ENCODE assay signal across 8 cellular contexts in genomic region chr11:119169272-119169719, GRCh38. TPM values are rescaled to one million over a fixed set of nuclear protein-coding genes. Genes with fewer than 3 reads are reported as not detected.
DNase-seq lines count a peak whose midpoint lies in the region; ATAC-seq, FAIRE-seq and TF ChIP-seq lines count a peak whose summit lies in the region.

No MANE protein-coding gene starts in this region.

- H3K4me2 ChIP-seq in PC-3 (ENCODE audit: low read length) (peak overlapping the region; percentile 87), mammary epithelial cell (ENCODE audit: insufficient read depth, low read depth, low read length) (peak overlapping the region; percentile 97)

- TF ChIP-seq CTCF in PC-3 (conservative IDR thresholded peaks at IDR 0.05; ENCODE audit: low read depth, low read length) (no peak), mammary epithelial cell (conservative IDR thresholded peaks at IDR 0.05 in 1 of 2, IDR thresholded peaks at IDR 0.05 in 1 of 2; ENCODE audit: extremely low read depth in 1 of 2, insufficient read depth in 1 of 2, low read depth in 1 of 2, low read length in 2 of 2) (no peak), kidney (IDR thresholded peaks at IDR 0.05; ENCODE audit: borderline replicate concordance, extremely low read depth, insufficient read depth) (no peak)

- FAIRE-seq in kidney (lab: Jason Lieb, UNC) = no peak

- H3K27ac ChIP-seq in PC-3 (ENCODE audit: low read length) = peak overlapping the region; percentile 36
- peak overlapping the region; percentile 84 for H3K27ac ChIP-seq in mammary epithelial cell (ENCODE audit: insufficient read depth, low read depth, low read length)
- H3K27ac ChIP-seq in kidney (ENCODE audit: low read depth in 2 of 2, low read length in 2 of 2) = peak overlapping the region; percentile 84 to 86

- H4K20me1 ChIP-seq in PC-3 (ENCODE audit: low read length) (no peaks in the 10 kb centered on the region), mammary epithelial cell (ENCODE audit: insufficient read depth, low read length) (no peaks in the 10 kb centered on the region)

- WGBS in mammary epithelial cell (ENCODE audit: low coverage, missing lambda C conversion rate) = 14% methylated on average over 12 of the region's 15 CpGs

- dilution Hi-C loops in mammary epithelial cell (cut with HindIII; ENCODE audit: low sequenced_read_pairs) = no loop called here

- no peaks in the 10 kb centered on the region for H3K9me2 ChIP-seq in PC-3 (replicated peaks; ENCODE audit: low read length)

- CTCF ChIA-PET in PC-3 (lab: Charles Lee) = interaction anchor here (0.6 to 0.9 kb wide), 4 partner anchors 18 to 74 kb away, joined by 3 to 4 read pairs (median 3); a partner anchor contains a TSS
- CTCF ChIA-PET in mammary epithelial cell (lab: Charles Lee; ENCODE audit: low non-redundant PET) = interaction anchor here (0.6 to 0.8 kb wide), 4 partner anchors 27 to 426 kb away, joined by 3 to 5 read pairs (median 4); no protein-coding TSS in a partner anchor

- H3K27me3 ChIP-seq in HAP-1 (ENCODE audit: low read depth) (no peaks in the 10 kb centered on the region), PC-3 (ENCODE audit: low read length) (no peaks in the 10 kb centered on the region), mammary epithelial cell (ENCODE audit: insufficient read depth, low read length) (no peaks in the 10 kb centered on the region)

- H3K4me3 ChIP-seq in HAP-1 (peak overlapping the region; percentile 58), PC-3 (ENCODE audit: low read length) (peak overlapping the region; percentile 80), mammary epithelial cell (replicated peaks in 1 of 3; ENCODE audit: insufficient read depth in 1 of 3, low read depth in 2 of 3, low read length in 3 of 3) (peak overlapping the region; percentile 59 to 68 (median 66)), kidney (ENCODE audit: low read length in 2 of 2) (peak overlapping the region; percentile 76 to 81)

- intact Hi-C loops in PC-3 (cut with micrococcal nuclease) = loop anchor here (10.0 kb wide), 1 partner anchor 156 kb away; no protein-coding TSS in a partner anchor
- intact Hi-C loops in mammary epithelial cell (cut with micrococcal nuclease) = loop anchor here (1.0 to 2.0 kb wide), 3 partner anchors 24 to 74 kb away; a partner anchor contains a TSS
- intact Hi-C loops in kidney (cut with DNase I) = no loop called here

- POLR2A ChIA-PET in PC-3 (lab: Charles Lee; ENCODE audit: unreplicated experiment) = interaction anchor here (0.5 to 1.1 kb wide), 3 partner anchors 27 to 952 kb away, joined by 3 to 4 read pairs (median 3); partner anchors contain the start of gene HINFP

- BruUV-seq in PC-3 (replicated peaks; lab: Mats Ljungman, UMichigan) (TSS peak; percentile 79), mammary epithelial cell (replicated peaks; lab: Mats Ljungman, UMichigan) (no TSS peak)

- H3K36me3 ChIP-seq in HAP-1 (replicated peaks) (peaks cover 7% of the 10 kb centered on the region; the same call in 1 of the 2 replicates), PC-3 (ENCODE audit: low read depth, low read length) (no peaks in the 10 kb centered on the region), mammary epithelial cell (ENCODE audit: insufficient read depth, low read length) (no peaks in the 10 kb centered on the region), kidney (ENCODE audit: control insufficient read depth in 1 of 2, insufficient read depth in 2 of 2, low read length in 2 of 2) (peaks cover 0 to 2% of the 10 kb centered on the region in 2 donors)

- H2AFZ ChIP-seq in PC-3 (ENCODE audit: low read length) (peak overlapping the region; percentile 94), mammary epithelial cell (ENCODE audit: low read depth, low read length) (peak overlapping the region; percentile 99)

- ATAC-seq in PC-3 = peak; percentile 39

- H3K9me3 ChIP-seq in HAP-1 = no peaks in the 10 kb centered on the region
- H3K9me3 ChIP-seq in PC-3 (ENCODE audit: low read length) = no peaks in the 10 kb centered on the region
- H3K9me3 ChIP-seq in mammary epithelial cell (replicated peaks; ENCODE audit: insufficient read depth, low read length) = no peaks in the 10 kb centered on the region
- H3K9me3 ChIP-seq in kidney (ENCODE audit: control insufficient read depth in 1 of 2, low read length in 2 of 2) = no peaks in the 10 kb centered on the region

- H3K4me1 ChIP-seq in HAP-1 (no peaks in the 10 kb centered on the region; the same call in 1 of the 2 replicates), PC-3 (ENCODE audit: insufficient read depth, low read length) (peaks cover 22% of the 10 kb centered on the region), mammary epithelial cell (ENCODE audit: insufficient read depth, low read length) (peaks cover 35% of the 10 kb centered on the region), kidney (ENCODE audit: control insufficient read depth in 1 of 2, insufficient read depth in 1 of 2, low read depth in 1 of 2, low read length in 2 of 2) (peaks cover 2 to 5% of the 10 kb centered on the region in 2 donors)

- peak; percentile 42 for DNase-seq in ELR (ENCODE audit: low read depth)
- peak; percentile 26 to 54 for DNase-seq in HAP-1 (ENCODE audit: low spot score in 2 of 2)
- peak; percentile 72 for DNase-seq in PC-3
- DNase-seq in mammary epithelial cell = peak; percentile 37
- DNase-seq in kidney = no peak
- peak in 3 of 4 experiments; percentile 10 to 30 (median 14) for DNase-seq in stimulated activated CD4-positive, alpha-beta T cell treated with anti-CD3 and anti-CD28 coated beads, Interleukin-1b, Interleukin-23, amount 100 ng/mL, for 24 hours (ENCODE audit: low read depth in 4 of 4, low spot score in 1 of 4)
- no peak for DNase-seq in SIG-M5 (lab: John Stamatoyannopoulos, UW)
- DNase-seq in NCI-H187 (lab: John Stamatoyannopoulos, UW) = no peak

- H3F3A ChIP-seq in PC-3 (ENCODE audit: low read length, unreplicated experiment) = no peaks in the 10 kb centered on the region

- no peaks in the 10 kb centered on the region for H3K79me2 ChIP-seq in PC-3 (ENCODE audit: low read length)
- no peaks in the 10 kb centered on the region for H3K79me2 ChIP-seq in mammary epithelial cell (ENCODE audit: insufficient read depth, low read length)

- H3K9ac ChIP-seq in PC-3 (ENCODE audit: low read length) (peak overlapping the region; percentile 84), mammary epithelial cell (ENCODE audit: insufficient read depth, low read length) (peak overlapping the region; percentile 85), kidney (ENCODE audit: low read length in 2 of 2) (peak overlapping the region; percentile 89 to 96)

- in situ Hi-C loops in HAP-1 (cut with MboI; ENCODE audit: low sequenced_read_pairs) (no loop called here), mammary epithelial cell (cut with MboI; ENCODE audit: low sequenced_read_pairs in 2 of 2) (no loop called here)

RNA-seq across cellular contexts. Expression of gene NLRX1, which starts 0.8 kb away (rescaled TPM):
- 16.8 and 17.2 TPM in 2 replicates for total RNA-seq in PC-3 (2014; rRNA removed)
- 10 to 100 TPM; 13.5 to 15.5 TPM for total RNA-seq in mammary epithelial cell
- 10.5 TPM for polyA plus RNA-seq in mammary epithelial cell
- polyA minus RNA-seq in mammary epithelial cell = 18.0 TPM
- 21.2 TPM for total RNA-seq in kidney
- polyA plus RNA-seq in kidney (ENCODE audit: insufficient read depth, low read depth, low replicate concordance) = 11.9 TPM

RNA-seq across cellular contexts. Expression of gene NHERF4, which starts 16.0 kb away (rescaled TPM):
- total RNA-seq in PC-3 (2014; rRNA removed) = 0.87 TPM in 1 of 2 replicates, not detected in the other
- total RNA-seq in mammary epithelial cell = not detected
- not detected for polyA plus RNA-seq in mammary epithelial cell
- polyA minus RNA-seq in mammary epithelial cell = 3.6 TPM
- 3.5 TPM for total RNA-seq in kidney
- 47.9 TPM for polyA plus RNA-seq in kidney (ENCODE audit: insufficient read depth, low read depth, low replicate concordance)

RNA-seq across cellular contexts. Expression of gene ABCG4, which starts 20.4 kb away (rescaled TPM):
- total RNA-seq in PC-3 (2014; rRNA removed) (0.15 and 0.63 TPM in 2 replicates), mammary epithelial cell (1 to 10 TPM in 1 of 2 donors, under 1 TPM in 1; 0.33 to 1.4 TPM), kidney (0.25 TPM)
- polyA plus RNA-seq in mammary epithelial cell (0.19 TPM), kidney (ENCODE audit: insufficient read depth, low read depth, low replicate concordance) (0.52 TPM)
- 2.7 TPM for polyA minus RNA-seq in mammary epithelial cell

RNA-seq across cellular contexts. Expression of gene CBL, which starts 36.8 kb away (rescaled TPM):
- 11.4 and 15.3 TPM in 2 replicates for total RNA-seq in PC-3 (2014; rRNA removed)
- 10 to 100 TPM; 19.5 to 33.7 TPM for total RNA-seq in mammary epithelial cell
- 12.3 TPM for polyA plus RNA-seq in mammary epithelial cell
- polyA minus RNA-seq in mammary epithelial cell = 52.2 TPM
- 20.6 TPM for total RNA-seq in kidney
- 2.0 TPM for polyA plus RNA-seq in kidney (ENCODE audit: insufficient read depth, low read depth, low replicate concordance)

RNA-seq across cellular contexts. Expression of gene HINFP, which starts 47.9 kb away (rescaled TPM):
- 14.7 and 24.7 TPM in 2 replicates for total RNA-seq in PC-3 (2014; rRNA removed)
- total RNA-seq in mammary epithelial cell = 10 to 100 TPM; 23.7 to 26.8 TPM
- polyA plus RNA-seq in mammary epithelial cell = 16.1 TPM
- 21.8 TPM for polyA minus RNA-seq in mammary epithelial cell
- 29.1 TPM for total RNA-seq in kidney
- 14.5 TPM for polyA plus RNA-seq in kidney (ENCODE audit: insufficient read depth, low read depth, low replicate concordance)

Comparison
In these comparisons a context has a peak if more than half of its experiments do, and no peak if none do; other contexts are left out.
1. DNase-seq: peak in ELR (single experiment), HAP-1 (2 of 2), PC-3 (single experiment), mammary epithelial cell (single experiment) and stimulated activated CD4-positive, alpha-beta T cell treated with anti-CD3 and anti-CD28 coated beads, Interleukin-1b, Interleukin-23, amount 100 ng/mL, for 24 hours (3 of 4); none in kidney (single experiment), SIG-M5 (single experiment) and NCI-H187 (0 of 2).
2. Peak in every context shown above with its lines, with median percentiles within 50 percentile points of each other: H3K4me3 ChIP-seq, H3K27ac ChIP-seq and H3K9ac ChIP-seq.